1 cellular context compared by ENCODE assay signal in the genomic region with DNA sequence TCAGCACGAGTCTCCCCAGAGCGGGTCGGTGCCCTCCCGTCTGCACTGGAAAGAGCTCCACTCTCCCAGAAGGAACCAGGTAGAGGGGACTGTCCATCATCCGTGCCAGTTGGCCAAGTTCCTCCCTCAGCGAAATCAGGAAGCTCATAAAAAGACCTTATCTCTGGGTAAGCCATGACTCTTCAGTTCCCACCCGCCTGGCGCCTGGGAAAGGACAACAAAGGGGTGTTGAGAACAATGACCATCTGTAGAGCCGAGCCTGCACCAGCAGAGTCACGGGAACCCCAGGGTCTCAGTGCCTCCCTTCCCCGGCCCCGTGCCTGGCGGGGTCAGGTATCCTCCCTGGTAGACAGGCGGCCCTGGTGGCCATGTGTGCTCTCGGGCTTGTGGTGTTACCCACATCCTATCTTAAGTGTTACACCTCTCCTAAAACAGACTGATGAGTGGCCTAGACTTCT.
A peak's percentile ranks its signal among the peaks of the same experiment; 100 is the strongest.
TF ChIP-seq lines count a peak whose summit lies in the region.

No MANE protein-coding gene starts in this region.

TF ChIP-seq in HEK293, 187 proteins besides CTCF, POLR2A, EP300 and RAD21 (continued from another document and continues in another):
- TF ChIP-seq, protein P1, sequence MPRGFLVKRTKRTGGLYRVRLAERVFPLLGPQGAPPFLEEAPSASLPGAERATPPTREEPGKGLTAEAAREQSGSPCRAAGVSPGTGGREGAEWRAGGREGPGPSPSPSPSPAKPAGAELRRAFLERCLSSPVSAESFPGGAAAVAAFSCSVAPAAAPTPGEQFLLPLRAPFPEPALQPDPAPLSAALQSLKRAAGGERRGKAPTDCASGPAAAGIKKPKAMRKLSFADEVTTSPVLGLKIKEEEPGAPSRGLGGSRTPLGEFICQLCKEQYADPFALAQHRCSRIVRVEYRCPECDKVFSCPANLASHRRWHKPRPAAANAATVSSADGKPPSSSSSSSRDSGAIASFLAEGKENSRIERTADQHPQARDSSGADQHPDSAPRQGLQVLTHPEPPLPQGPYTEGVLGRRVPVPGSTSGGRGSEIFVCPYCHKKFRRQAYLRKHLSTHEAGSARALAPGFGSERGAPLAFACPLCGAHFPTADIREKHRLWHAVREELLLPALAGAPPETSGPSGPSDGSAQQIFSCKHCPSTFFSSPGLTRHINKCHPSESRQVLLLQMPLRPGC (tag by site-specific recombination; IDR thresholded peaks at IDR 0.05) = no peak
- TF ChIP-seq, protein P2, sequence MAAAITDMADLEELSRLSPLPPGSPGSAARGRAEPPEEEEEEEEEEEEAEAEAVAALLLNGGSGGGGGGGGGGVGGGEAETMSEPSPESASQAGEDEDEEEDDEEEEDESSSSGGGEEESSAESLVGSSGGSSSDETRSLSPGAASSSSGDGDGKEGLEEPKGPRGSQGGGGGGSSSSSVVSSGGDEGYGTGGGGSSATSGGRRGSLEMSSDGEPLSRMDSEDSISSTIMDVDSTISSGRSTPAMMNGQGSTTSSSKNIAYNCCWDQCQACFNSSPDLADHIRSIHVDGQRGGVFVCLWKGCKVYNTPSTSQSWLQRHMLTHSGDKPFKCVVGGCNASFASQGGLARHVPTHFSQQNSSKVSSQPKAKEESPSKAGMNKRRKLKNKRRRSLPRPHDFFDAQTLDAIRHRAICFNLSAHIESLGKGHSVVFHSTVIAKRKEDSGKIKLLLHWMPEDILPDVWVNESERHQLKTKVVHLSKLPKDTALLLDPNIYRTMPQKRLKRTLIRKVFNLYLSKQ (tag by site-specific recombination; IDR thresholded peaks at IDR 0.05; ENCODE audit: borderline replicate concordance) = no peak
- TF ChIP-seq ZBTB48 (tag by site-specific recombination; IDR thresholded peaks at IDR 0.05) = no peak
- TF ChIP-seq, protein P3, sequence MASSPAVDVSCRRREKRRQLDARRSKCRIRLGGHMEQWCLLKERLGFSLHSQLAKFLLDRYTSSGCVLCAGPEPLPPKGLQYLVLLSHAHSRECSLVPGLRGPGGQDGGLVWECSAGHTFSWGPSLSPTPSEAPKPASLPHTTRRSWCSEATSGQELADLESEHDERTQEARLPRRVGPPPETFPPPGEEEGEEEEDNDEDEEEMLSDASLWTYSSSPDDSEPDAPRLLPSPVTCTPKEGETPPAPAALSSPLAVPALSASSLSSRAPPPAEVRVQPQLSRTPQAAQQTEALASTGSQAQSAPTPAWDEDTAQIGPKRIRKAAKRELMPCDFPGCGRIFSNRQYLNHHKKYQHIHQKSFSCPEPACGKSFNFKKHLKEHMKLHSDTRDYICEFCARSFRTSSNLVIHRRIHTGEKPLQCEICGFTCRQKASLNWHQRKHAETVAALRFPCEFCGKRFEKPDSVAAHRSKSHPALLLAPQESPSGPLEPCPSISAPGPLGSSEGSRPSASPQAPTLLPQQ (tag by site-specific recombination; IDR thresholded peaks at IDR 0.05) = no peak
- TF ChIP-seq, protein P4, sequence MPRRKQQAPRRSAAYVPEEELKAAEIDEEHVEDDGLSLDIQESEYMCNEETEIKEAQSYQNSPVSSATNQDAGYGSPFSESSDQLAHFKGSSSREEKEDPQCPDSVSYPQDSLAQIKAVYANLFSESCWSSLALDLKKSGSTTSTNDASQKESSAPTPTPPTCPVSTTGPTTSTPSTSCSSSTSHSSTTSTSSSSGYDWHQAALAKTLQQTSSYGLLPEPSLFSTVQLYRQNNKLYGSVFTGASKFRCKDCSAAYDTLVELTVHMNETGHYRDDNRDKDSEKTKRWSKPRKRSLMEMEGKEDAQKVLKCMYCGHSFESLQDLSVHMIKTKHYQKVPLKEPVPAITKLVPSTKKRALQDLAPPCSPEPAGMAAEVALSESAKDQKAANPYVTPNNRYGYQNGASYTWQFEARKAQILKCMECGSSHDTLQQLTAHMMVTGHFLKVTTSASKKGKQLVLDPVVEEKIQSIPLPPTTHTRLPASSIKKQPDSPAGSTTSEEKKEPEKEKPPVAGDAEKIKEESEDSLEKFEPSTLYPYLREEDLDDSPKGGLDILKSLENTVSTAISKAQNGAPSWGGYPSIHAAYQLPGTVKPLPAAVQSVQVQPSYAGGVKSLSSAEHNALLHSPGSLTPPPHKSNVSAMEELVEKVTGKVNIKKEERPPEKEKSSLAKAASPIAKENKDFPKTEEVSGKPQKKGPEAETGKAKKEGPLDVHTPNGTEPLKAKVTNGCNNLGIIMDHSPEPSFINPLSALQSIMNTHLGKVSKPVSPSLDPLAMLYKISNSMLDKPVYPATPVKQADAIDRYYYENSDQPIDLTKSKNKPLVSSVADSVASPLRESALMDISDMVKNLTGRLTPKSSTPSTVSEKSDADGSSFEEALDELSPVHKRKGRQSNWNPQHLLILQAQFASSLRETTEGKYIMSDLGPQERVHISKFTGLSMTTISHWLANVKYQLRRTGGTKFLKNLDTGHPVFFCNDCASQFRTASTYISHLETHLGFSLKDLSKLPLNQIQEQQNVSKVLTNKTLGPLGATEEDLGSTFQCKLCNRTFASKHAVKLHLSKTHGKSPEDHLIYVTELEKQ (tag by site-specific recombination; IDR thresholded peaks at IDR 0.05; ENCODE audit: borderline replicate concordance) = no peak
- TF ChIP-seq BCL11B (tag by site-specific recombination; IDR thresholded peaks at IDR 0.05; ENCODE audit: low read depth) = no peak
- TF ChIP-seq ZBTB20 (tag by site-specific recombination; IDR thresholded peaks at IDR 0.05) = no peak
- TF ChIP-seq ZNF629 (tag by site-specific recombination; IDR thresholded peaks at IDR 0.05) = no peak
- no peak for TF ChIP-seq HOXC10 (CRISPR knock-in tag; IDR thresholded peaks at IDR 0.05)
- TF ChIP-seq, protein P5, sequence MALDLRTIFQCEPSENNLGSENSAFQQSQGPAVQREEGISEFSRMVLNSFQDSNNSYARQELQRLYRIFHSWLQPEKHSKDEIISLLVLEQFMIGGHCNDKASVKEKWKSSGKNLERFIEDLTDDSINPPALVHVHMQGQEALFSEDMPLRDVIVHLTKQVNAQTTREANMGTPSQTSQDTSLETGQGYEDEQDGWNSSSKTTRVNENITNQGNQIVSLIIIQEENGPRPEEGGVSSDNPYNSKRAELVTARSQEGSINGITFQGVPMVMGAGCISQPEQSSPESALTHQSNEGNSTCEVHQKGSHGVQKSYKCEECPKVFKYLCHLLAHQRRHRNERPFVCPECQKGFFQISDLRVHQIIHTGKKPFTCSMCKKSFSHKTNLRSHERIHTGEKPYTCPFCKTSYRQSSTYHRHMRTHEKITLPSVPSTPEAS (tag by site-specific recombination; IDR thresholded peaks at IDR 0.05) = no peak
- TF ChIP-seq, protein P6, sequence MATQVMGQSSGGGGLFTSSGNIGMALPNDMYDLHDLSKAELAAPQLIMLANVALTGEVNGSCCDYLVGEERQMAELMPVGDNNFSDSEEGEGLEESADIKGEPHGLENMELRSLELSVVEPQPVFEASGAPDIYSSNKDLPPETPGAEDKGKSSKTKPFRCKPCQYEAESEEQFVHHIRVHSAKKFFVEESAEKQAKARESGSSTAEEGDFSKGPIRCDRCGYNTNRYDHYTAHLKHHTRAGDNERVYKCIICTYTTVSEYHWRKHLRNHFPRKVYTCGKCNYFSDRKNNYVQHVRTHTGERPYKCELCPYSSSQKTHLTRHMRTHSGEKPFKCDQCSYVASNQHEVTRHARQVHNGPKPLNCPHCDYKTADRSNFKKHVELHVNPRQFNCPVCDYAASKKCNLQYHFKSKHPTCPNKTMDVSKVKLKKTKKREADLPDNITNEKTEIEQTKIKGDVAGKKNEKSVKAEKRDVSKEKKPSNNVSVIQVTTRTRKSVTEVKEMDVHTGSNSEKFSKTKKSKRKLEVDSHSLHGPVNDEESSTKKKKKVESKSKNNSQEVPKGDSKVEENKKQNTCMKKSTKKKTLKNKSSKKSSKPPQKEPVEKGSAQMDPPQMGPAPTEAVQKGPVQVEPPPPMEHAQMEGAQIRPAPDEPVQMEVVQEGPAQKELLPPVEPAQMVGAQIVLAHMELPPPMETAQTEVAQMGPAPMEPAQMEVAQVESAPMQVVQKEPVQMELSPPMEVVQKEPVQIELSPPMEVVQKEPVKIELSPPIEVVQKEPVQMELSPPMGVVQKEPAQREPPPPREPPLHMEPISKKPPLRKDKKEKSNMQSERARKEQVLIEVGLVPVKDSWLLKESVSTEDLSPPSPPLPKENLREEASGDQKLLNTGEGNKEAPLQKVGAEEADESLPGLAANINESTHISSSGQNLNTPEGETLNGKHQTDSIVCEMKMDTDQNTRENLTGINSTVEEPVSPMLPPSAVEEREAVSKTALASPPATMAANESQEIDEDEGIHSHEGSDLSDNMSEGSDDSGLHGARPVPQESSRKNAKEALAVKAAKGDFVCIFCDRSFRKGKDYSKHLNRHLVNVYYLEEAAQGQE (tag by site-specific recombination; IDR thresholded peaks at IDR 0.05) = no peak
- TF ChIP-seq OSR2 (tag by site-specific recombination; IDR thresholded peaks at IDR 0.05) = 0 out of 2 replicates have a peak, but pooled peaks have one; percentile 22
- TF ChIP-seq, protein P7, sequence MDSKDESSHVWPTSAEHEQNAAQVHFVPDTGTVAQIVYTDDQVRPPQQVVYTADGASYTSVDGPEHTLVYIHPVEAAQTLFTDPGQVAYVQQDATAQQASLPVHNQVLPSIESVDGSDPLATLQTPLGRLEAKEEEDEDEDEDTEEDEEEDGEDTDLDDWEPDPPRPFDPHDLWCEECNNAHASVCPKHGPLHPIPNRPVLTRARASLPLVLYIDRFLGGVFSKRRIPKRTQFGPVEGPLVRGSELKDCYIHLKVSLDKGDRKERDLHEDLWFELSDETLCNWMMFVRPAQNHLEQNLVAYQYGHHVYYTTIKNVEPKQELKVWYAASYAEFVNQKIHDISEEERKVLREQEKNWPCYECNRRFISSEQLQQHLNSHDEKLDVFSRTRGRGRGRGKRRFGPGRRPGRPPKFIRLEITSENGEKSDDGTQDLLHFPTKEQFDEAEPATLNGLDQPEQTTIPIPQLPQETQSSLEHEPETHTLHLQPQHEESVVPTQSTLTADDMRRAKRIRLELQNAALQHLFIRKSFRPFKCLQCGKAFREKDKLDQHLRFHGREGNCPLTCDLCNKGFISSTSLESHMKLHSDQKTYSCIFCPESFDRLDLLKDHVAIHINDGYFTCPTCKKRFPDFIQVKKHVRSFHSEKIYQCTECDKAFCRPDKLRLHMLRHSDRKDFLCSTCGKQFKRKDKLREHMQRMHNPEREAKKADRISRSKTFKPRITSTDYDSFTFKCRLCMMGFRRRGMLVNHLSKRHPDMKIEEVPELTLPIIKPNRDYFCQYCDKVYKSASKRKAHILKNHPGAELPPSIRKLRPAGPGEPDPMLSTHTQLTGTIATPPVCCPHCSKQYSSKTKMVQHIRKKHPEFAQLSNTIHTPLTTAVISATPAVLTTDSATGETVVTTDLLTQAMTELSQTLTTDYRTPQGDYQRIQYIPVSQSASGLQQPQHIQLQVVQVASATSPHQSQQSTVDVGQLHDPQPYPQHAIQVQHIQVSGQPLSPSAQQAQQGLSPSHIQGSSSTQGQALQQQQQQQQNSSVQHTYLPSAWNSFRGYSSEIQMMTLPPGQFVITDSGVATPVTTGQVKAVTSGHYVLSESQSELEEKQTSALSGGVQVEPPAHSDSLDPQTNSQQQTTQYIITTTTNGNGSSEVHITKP (tag by site-specific recombination; IDR thresholded peaks at IDR 0.05) = 0 out of 2 replicates have a peak, but pooled peaks have one; percentile 31
- no peak for TF ChIP-seq ZBTB7A (tag by site-specific recombination; IDR thresholded peaks at IDR 0.05; ENCODE audit: low read depth)
- TF ChIP-seq ZNF121 (tag by site-specific recombination; IDR thresholded peaks at IDR 0.05) = no peak
- TF ChIP-seq, protein P8, sequence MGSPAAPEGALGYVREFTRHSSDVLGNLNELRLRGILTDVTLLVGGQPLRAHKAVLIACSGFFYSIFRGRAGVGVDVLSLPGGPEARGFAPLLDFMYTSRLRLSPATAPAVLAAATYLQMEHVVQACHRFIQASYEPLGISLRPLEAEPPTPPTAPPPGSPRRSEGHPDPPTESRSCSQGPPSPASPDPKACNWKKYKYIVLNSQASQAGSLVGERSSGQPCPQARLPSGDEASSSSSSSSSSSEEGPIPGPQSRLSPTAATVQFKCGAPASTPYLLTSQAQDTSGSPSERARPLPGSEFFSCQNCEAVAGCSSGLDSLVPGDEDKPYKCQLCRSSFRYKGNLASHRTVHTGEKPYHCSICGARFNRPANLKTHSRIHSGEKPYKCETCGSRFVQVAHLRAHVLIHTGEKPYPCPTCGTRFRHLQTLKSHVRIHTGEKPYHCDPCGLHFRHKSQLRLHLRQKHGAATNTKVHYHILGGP (tag by site-specific recombination; IDR thresholded peaks at IDR 0.05) = no peak
- no peak for TF ChIP-seq ZNF19 (tag by site-specific recombination; IDR thresholded peaks at IDR 0.05; ENCODE audit: low read depth)
- no peak for TF ChIP-seq ZFP37 (tag by site-specific recombination; IDR thresholded peaks at IDR 0.05)
- TF ChIP-seq ZNF561 (tag by site-specific recombination; IDR thresholded peaks at IDR 0.05; ENCODE audit: borderline replicate concordance) = 0 out of 2 replicates have a peak, but pooled peaks have one; percentile 28
- TF ChIP-seq, protein P9, sequence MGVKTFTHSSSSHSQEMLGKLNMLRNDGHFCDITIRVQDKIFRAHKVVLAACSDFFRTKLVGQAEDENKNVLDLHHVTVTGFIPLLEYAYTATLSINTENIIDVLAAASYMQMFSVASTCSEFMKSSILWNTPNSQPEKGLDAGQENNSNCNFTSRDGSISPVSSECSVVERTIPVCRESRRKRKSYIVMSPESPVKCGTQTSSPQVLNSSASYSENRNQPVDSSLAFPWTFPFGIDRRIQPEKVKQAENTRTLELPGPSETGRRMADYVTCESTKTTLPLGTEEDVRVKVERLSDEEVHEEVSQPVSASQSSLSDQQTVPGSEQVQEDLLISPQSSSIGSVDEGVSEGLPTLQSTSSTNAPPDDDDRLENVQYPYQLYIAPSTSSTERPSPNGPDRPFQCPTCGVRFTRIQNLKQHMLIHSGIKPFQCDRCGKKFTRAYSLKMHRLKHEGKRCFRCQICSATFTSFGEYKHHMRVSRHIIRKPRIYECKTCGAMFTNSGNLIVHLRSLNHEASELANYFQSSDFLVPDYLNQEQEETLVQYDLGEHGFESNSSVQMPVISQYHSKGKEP (tag by site-specific recombination; IDR thresholded peaks at IDR 0.05) = no peak
- peak; percentile 80 for TF ChIP-seq GLIS1 (tag by site-specific recombination; IDR thresholded peaks at IDR 0.05)
- no peak for TF ChIP-seq ZNF571 (tag by site-specific recombination; IDR thresholded peaks at IDR 0.05)
- no peak for TF ChIP-seq ZNF132 (tag by site-specific recombination; IDR thresholded peaks at IDR 0.05; ENCODE audit: borderline replicate concordance)
- peak; percentile 61 for TF ChIP-seq TCF7L2 (IDR thresholded peaks at IDR 0.05; ENCODE audit: borderline replicate concordance, low read depth, low read length)
- TF ChIP-seq, protein P10, sequence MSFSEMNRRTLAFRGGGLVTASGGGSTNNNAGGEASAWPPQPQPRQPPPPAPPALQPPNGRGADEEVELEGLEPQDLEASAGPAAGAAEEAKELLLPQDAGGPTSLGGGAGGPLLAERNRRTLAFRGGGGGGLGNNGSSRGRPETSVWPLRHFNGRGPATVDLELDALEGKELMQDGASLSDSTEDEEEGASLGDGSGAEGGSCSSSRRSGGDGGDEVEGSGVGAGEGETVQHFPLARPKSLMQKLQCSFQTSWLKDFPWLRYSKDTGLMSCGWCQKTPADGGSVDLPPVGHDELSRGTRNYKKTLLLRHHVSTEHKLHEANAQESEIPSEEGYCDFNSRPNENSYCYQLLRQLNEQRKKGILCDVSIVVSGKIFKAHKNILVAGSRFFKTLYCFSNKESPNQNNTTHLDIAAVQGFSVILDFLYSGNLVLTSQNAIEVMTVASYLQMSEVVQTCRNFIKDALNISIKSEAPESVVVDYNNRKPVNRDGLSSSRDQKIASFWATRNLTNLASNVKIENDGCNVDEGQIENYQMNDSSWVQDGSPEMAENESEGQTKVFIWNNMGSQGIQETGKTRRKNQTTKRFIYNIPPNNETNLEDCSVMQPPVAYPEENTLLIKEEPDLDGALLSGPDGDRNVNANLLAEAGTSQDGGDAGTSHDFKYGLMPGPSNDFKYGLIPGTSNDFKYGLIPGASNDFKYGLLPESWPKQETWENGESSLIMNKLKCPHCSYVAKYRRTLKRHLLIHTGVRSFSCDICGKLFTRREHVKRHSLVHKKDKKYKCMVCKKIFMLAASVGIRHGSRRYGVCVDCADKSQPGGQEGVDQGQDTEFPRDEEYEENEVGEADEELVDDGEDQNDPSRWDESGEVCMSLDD (tag by site-specific recombination; IDR thresholded peaks at IDR 0.05) = no peak
- TF ChIP-seq ZNF701 (tag by site-specific recombination; IDR thresholded peaks at IDR 0.05) = no peak
- TF ChIP-seq ZNF623 (tag by site-specific recombination; IDR thresholded peaks at IDR 0.05) = no peak
- TF ChIP-seq ZNF514 (tag by site-specific recombination; IDR thresholded peaks at IDR 0.05) = no peak
